1 cellular context compared by ENCODE assay signal in genomic region chr7:45088146-45088701, GRCh38.
TF ChIP-seq lines count a peak whose summit lies in the region.

No MANE protein-coding gene starts in this region.

TF ChIP-seq in IMR-90, 13 proteins besides CTCF, POLR2A, EP300 and RAD21 (continued from another document):
- TF ChIP-seq RFX5 (IDR thresholded peaks at IDR 0.05; ENCODE audit: low read depth, low read length) (no peak), MAZ (IDR thresholded peaks at IDR 0.05; ENCODE audit: borderline replicate concordance, low read depth, low read length) (no peak), NFE2L2 (IDR thresholded peaks at IDR 0.05; ENCODE audit: low read depth, low read length) (no peak), MAFK (IDR thresholded peaks at IDR 0.05; ENCODE audit: low read depth, low read length) (no peak)
TF ChIP-seq in IMR-90: peak in this region for 0.
